ENCODE assay signal across 2 cellular contexts in genomic region chr2:166627893-166628292, GRCh38.
TF ChIP-seq lines count a peak whose summit lies in the region.

No MANE protein-coding gene starts in this region.

TF ChIP-seq in IMR-90, 13 proteins besides CTCF, POLR2A, EP300 and RAD21:
- no peak for TF ChIP-seq FOS (IDR thresholded peaks at IDR 0.05; ENCODE audit: low read depth, low read length)
- no peak for TF ChIP-seq MAFK (IDR thresholded peaks at IDR 0.05; ENCODE audit: low read depth, low read length)
- TF ChIP-seq MAZ (IDR thresholded peaks at IDR 0.05; ENCODE audit: borderline replicate concordance, low read depth, low read length), result no peak
- TF ChIP-seq USF2 (IDR thresholded peaks at IDR 0.05; ENCODE audit: low read depth, low read length), result no peak
- TF ChIP-seq RFX5 (IDR thresholded peaks at IDR 0.05; ENCODE audit: low read depth, low read length), result no peak
- TF ChIP-seq ELK1 (IDR thresholded peaks at IDR 0.05; ENCODE audit: borderline replicate concordance, low read depth, low read length), result no peak
- no peak for TF ChIP-seq CHD1 (IDR thresholded peaks at IDR 0.05; ENCODE audit: low read depth, low read length)
TF ChIP-seq in IMR-90: peak in this region for 0.

TF ChIP-seq in GM12878, 131 proteins besides CTCF, POLR2A, EP300 and RAD21:
- TF ChIP-seq GATAD2B (conservative IDR thresholded peaks at IDR 0.05; ENCODE audit: low read depth) (no peak), MEF2B (IDR thresholded peaks at IDR 0.05; ENCODE audit: partially characterized antibody, poor library complexity, severe bottlenecking) (no peak), ZBTB11 (CRISPR knock-in tag; IDR thresholded peaks at IDR 0.05) (no peak), ZBTB33 (IDR thresholded peaks at IDR 0.05) (no peak), NR2F1 (conservative IDR thresholded peaks at IDR 0.05) (no peak), KDM1A (IDR thresholded peaks at IDR 0.05; ENCODE audit: borderline replicate concordance) (no peak), RELB (IDR thresholded peaks at IDR 0.05; ENCODE audit: low read depth) (no peak), MYB (IDR thresholded peaks at IDR 0.05; ENCODE audit: borderline replicate concordance, low read depth, low read length) (no peak), PML (IDR thresholded peaks at IDR 0.05; ENCODE audit: low read length) (no peak), MYC (IDR thresholded peaks at IDR 0.05; ENCODE audit: insufficient read depth, insufficient read length, insufficient replicate concordance, low read length, severe bottlenecking) (no peak), PKNOX1 (IDR thresholded peaks at IDR 0.05) (no peak), EED (IDR thresholded peaks at IDR 0.05; ENCODE audit: low read depth) (no peak), SMARCA5 (IDR thresholded peaks at IDR 0.05) (no peak), CREM (IDR thresholded peaks at IDR 0.05; ENCODE audit: low read depth) (no peak), TCF7 (IDR thresholded peaks at IDR 0.05; ENCODE audit: borderline replicate concordance) (no peak), PRDM15 (CRISPR knock-in tag; IDR thresholded peaks at IDR 0.05) (no peak), ZSCAN29 (IDR thresholded peaks at IDR 0.05) (no peak), ELK1 (IDR thresholded peaks at IDR 0.05; ENCODE audit: low read depth, low read length) (no peak), RFX5 (IDR thresholded peaks at IDR 0.05; ENCODE audit: low read depth, low read length) (no peak)
TF ChIP-seq in GM12878: peak in this region for 0.
